Comparison of ENCODE assay signal across 1 cellular context in genomic region chr5:112975721-112976431, GRCh38.
TF ChIP-seq lines count a peak whose summit lies in the region.

No MANE protein-coding gene starts in this region.

TF ChIP-seq in SK-N-SH, 30 proteins besides CTCF, POLR2A, EP300 and RAD21 (continued from another document):
- TF ChIP-seq PBX3 (IDR thresholded peaks at IDR 0.05) (no peak), MEF2A (IDR thresholded peaks at IDR 0.05; ENCODE audit: borderline replicate concordance, low read depth) (no peak), GABPA (IDR thresholded peaks at IDR 0.05; ENCODE audit: low read depth) (no peak)
